23 cellular contexts compared by ENCODE assay signal in the genomic region with DNA sequence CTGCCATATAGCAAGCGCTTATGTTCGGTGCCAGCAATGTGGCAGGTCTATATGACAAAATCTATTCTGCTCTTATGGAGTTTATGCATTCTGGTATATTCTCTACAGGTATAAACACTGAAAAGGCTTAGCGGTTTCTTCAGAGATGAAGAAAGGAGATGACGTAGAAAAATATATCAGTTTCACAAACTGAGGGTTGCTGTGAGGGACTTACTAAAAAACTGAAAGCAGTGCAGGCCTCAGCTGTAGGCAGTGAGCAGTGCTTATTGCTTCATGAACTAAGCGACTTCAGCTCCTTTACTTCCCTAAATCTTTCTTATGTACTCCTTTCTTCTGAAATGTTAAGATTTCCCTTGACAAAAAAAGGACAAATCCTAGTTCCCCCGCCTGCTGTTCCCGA. TPM values are rescaled to one million over a fixed set of nuclear protein-coding genes. Genes with fewer than 3 reads are reported as not detected.
DNase-seq lines count a peak whose midpoint lies in the region; ATAC-seq and TF ChIP-seq lines count a peak whose summit lies in the region.
"Had no signal": no experiment of that assay in that cellular context is flagged by ENCODE, and none has a peak within 500 bp of the region (broad histone marks: within the 10 kb centered on the region; RNA-seq: fewer than 3 reads in every experiment).

No MANE protein-coding gene starts in this region.

- WGBS in sigmoid colon, 2 donors: 92 to 93% methylated on average over 7 of the region's 7 CpGs

- no peaks in the 10 kb centered on the region for H3K9me3 Mint-ChIP-seq in MCF 10A (ENCODE audit: unreplicated experiment)
- no peaks in the 10 kb centered on the region for H3K9me3 Mint-ChIP-seq in stimulated activated memory B cell treated with anti-CD40 and anti-IgM and Interleukin-4, amounts not matched to agents 10 μg/mL and 1 μg/mL and 100 μg/mL, for 72 hours
- no peaks in the 10 kb centered on the region for H3K9me3 Mint-ChIP-seq in activated T-cell treated with anti-CD3 and anti-CD28 coated beads, Interleukin-2, amount 50 U/mL, for 72 hours
- H3K9me3 Mint-ChIP-seq: activated CD4-positive, alpha-beta memory T cell treated with anti-CD3 and anti-CD28 coated beads for 36 hours; natural killer cell had no signal

- intact Hi-C loops in MCF 10A (cut with micrococcal nuclease): no loop called here
- intact Hi-C loops in breast epithelium (cut with DNase I; ENCODE audit: low total_unique reads): no loop called here
- intact Hi-C loops in sigmoid colon (cut with DNase I): loop anchor here (10.0 kb wide), 2 partner anchors 77 to 187 kb away; partner anchors contain the start of genes GPRC5A and HEBP1

- H3K27me3 Mint-ChIP-seq in MCF 10A (ENCODE audit: insufficient read depth, unreplicated experiment): no peaks in the 10 kb centered on the region
- H3K27me3 Mint-ChIP-seq in stimulated activated memory B cell treated with anti-CD40 and anti-IgM and Interleukin-4, amounts not matched to agents 10 μg/mL and 1 μg/mL and 100 μg/mL, for 72 hours: no peaks in the 10 kb centered on the region
- H3K27me3 Mint-ChIP-seq in activated T-cell treated with anti-CD3 and anti-CD28 coated beads, Interleukin-2, amount 50 U/mL, for 72 hours (ENCODE audit: low read depth): no peaks in the 10 kb centered on the region
- H3K27me3 Mint-ChIP-seq: activated CD4-positive, alpha-beta memory T cell treated with anti-CD3 and anti-CD28 coated beads for 36 hours; T-helper 17 cell had no signal

- BruUV-seq in MCF 10A (replicated peaks; lab: Mats Ljungman, UMichigan): no TSS peak

- peak overlapping the region; percentile 71 for H3K27ac Mint-ChIP-seq in MCF 10A (ENCODE audit: low read depth, unreplicated experiment)
- H3K27ac Mint-ChIP-seq in stimulated activated memory B cell treated with anti-CD40 and anti-IgM and Interleukin-4, amounts not matched to agents 10 μg/mL and 1 μg/mL and 100 μg/mL, for 72 hours: peak overlapping the region; percentile 60
- no peak overlapping the region for H3K27ac Mint-ChIP-seq in activated T-cell treated with anti-CD3 and anti-CD28 coated beads, Interleukin-2, amount 50 U/mL, for 72 hours
- H3K27ac Mint-ChIP-seq: activated CD4-positive, alpha-beta memory T cell treated with anti-CD3 and anti-CD28 coated beads for 36 hours; natural killer cell; T-helper 17 cell had no signal

- H3K36me3 ChIP-seq in breast epithelium (no peaks in the 10 kb centered on the region), sigmoid colon (peaks cover 3 to 26% (median 10%) of the 10 kb centered on the region in 4 donors)
- H3K36me3 ChIP-seq: uterus had no signal

- peaks cover 10 to 24% of the 10 kb centered on the region in 2 donors for H3K4me1 ChIP-seq in breast epithelium
- peaks cover 0 to 55% (median 53%) of the 10 kb centered on the region in 4 donors for H3K4me1 ChIP-seq in sigmoid colon
- H3K4me1 ChIP-seq: BE2C had no signal

- H3K4me1 Mint-ChIP-seq in MCF 10A (ENCODE audit: insufficient read depth, unreplicated experiment): peaks cover 46% of the 10 kb centered on the region
- H3K4me1 Mint-ChIP-seq in stimulated activated memory B cell treated with anti-CD40 and anti-IgM and Interleukin-4, amounts not matched to agents 10 μg/mL and 1 μg/mL and 100 μg/mL, for 72 hours: peaks cover 71% of the 10 kb centered on the region
- H3K4me1 Mint-ChIP-seq in activated T-cell treated with anti-CD3 and anti-CD28 coated beads, Interleukin-2, amount 50 U/mL, for 72 hours (ENCODE audit: low read depth): peaks cover 74% of the 10 kb centered on the region

- CTCF ChIA-PET in MCF 10A (lab: Yijun Ruan, JAX): interaction anchor here (0.6 to 1.6 kb wide), 4 partner anchors 19 to 226 kb away, joined by 3 to 8 read pairs (median 4); no protein-coding TSS in a partner anchor

- TF ChIP-seq EP300 in sigmoid colon (IDR thresholded peaks at IDR 0.05): no peak

- no peak overlapping the region for H3K4me3 Mint-ChIP-seq in MCF 10A (ENCODE audit: unreplicated experiment)
- H3K4me3 Mint-ChIP-seq in stimulated activated memory B cell treated with anti-CD40 and anti-IgM and Interleukin-4, amounts not matched to agents 10 μg/mL and 1 μg/mL and 100 μg/mL, for 72 hours: no peak overlapping the region
- H3K4me3 Mint-ChIP-seq in activated T-cell treated with anti-CD3 and anti-CD28 coated beads, Interleukin-2, amount 50 U/mL, for 72 hours: no peak overlapping the region
- H3K4me3 Mint-ChIP-seq: activated CD4-positive, alpha-beta memory T cell treated with anti-CD3 and anti-CD28 coated beads for 36 hours; natural killer cell; T-helper 17 cell had no signal

- H3K4me3 ChIP-seq in breast epithelium (no peak overlapping the region), sigmoid colon (no peak overlapping the region)
- H3K4me3 ChIP-seq: pancreas, right lobe of liver, SJSA1, uterus had no signal

- ATAC-seq in HG02798 (IDR thresholded peaks at IDR 0.05; ENCODE audit: poor library complexity, unreplicated experiment): peak; percentile 57
- ATAC-seq in stimulated activated memory B cell treated with anti-CD40 and anti-IgM and Interleukin-4, amounts not matched to agents 10 μg/mL and 1 μg/mL and 100 μg/mL, for 72 hours: no peak
- no peak for ATAC-seq in activated T-cell treated with anti-CD3 and anti-CD28 coated beads, Interleukin-2, amount 50 U/mL, for 72 hours (replicated peaks in 1 of 2)
- ATAC-seq: HepG2, left lobe of liver, natural killer cell, pancreas, PC-3, right lobe of liver, T-helper 17 cell had no signal

- DNase-seq in MCF 10A (ENCODE audit: unreplicated experiment): no peak
- DNase-seq in breast epithelium (ENCODE audit: low spot score in 2 of 2): no peak
- peak; percentile 86 for DNase-seq in MV-4-11 (lab: John Stamatoyannopoulos, UW)
- DNase-seq in NCI-H345 (lab: John Stamatoyannopoulos, UW): no peak
- DNase-seq in activated T-cell treated with anti-CD3 and anti-CD28 coated beads, Interleukin-2, amount 50 U/mL, for 72 hours: no peak
- no peak for DNase-seq in sigmoid colon
- DNase-seq: activated CD4-positive, alpha-beta memory T cell treated with anti-CD3 and anti-CD28 coated beads for 36 hours; activated T-cell treated with anti-CD3 and anti-CD28 coated beads for 4 hours; BE2C; cortex of kidney; head of caudate nucleus; natural killer cell; pancreas; PC-3; right lobe of liver; stimulated activated CD4-positive, alpha-beta T cell treated with anti-CD3 and anti-CD28 coated beads, Interleukin-15, amount 100 ng/mL, for 24 hours; T-helper 17 cell; uterus had no signal

- no peaks in the 10 kb centered on the region for H3K9me3 ChIP-seq in breast epithelium
- no peaks in the 10 kb centered on the region for H3K9me3 ChIP-seq in sigmoid colon
- H3K9me3 ChIP-seq: BE2C, pancreas, right lobe of liver, SJSA1, uterus had no signal

- POLR2A ChIA-PET in MCF 10A (lab: Yijun Ruan, JAX): interaction anchor here (0.6 to 1.6 kb wide), 5 partner anchors 12 to 653 kb away, joined by 3 to 6 read pairs (median 3); no protein-coding TSS in a partner anchor

- peaks cover 65% of the 10 kb centered on the region for H3K36me3 Mint-ChIP-seq in MCF 10A (ENCODE audit: insufficient read depth, unreplicated experiment)
- H3K36me3 Mint-ChIP-seq in stimulated activated memory B cell treated with anti-CD40 and anti-IgM and Interleukin-4, amounts not matched to agents 10 μg/mL and 1 μg/mL and 100 μg/mL, for 72 hours: peaks cover 55% of the 10 kb centered on the region
- H3K36me3 Mint-ChIP-seq in activated T-cell treated with anti-CD3 and anti-CD28 coated beads, Interleukin-2, amount 50 U/mL, for 72 hours (ENCODE audit: insufficient read depth in 2 of 2): peaks cover 13 to 42% of the 10 kb centered on the region in 2 donors

- TF ChIP-seq POLR2A in breast epithelium (IDR thresholded peaks at IDR 0.05) (no peak), sigmoid colon (IDR thresholded peaks at IDR 0.05) (no peak)

- TF ChIP-seq CTCF in MCF 10A (IDR thresholded peaks at IDR 0.05; ENCODE audit: unreplicated experiment) (no peak), breast epithelium (IDR thresholded peaks at IDR 0.05) (no peak), sigmoid colon (IDR thresholded peaks at IDR 0.05) (no peak)

- H3K27me3 ChIP-seq in breast epithelium: no peaks in the 10 kb centered on the region
- no peaks in the 10 kb centered on the region for H3K27me3 ChIP-seq in sigmoid colon
- H3K27me3 ChIP-seq: BE2C, pancreas, right lobe of liver, SJSA1, uterus had no signal

- H3K27ac ChIP-seq in breast epithelium (no peak overlapping the region), sigmoid colon (no peak overlapping the region)
- H3K27ac ChIP-seq: pancreas, right lobe of liver, SJSA1, uterus had no signal

RNA-seq across cellular contexts. Expression of gene DDX47, which starts 4.5 kb away (rescaled TPM):
- total RNA-seq in MCF 10A (2022): 47.0 and 47.7 TPM in 2 replicates
- 10 to 100 TPM; 44.8 to 81.1 (median 60.0) TPM for total RNA-seq in breast epithelium
- 10 to 100 TPM; 58.2 to 67.8 TPM for total RNA-seq in activated T-cell treated with anti-CD3 and anti-CD28 coated beads, Interleukin-2, amount 50 U/mL, for 72 hours
- 10 to 100 TPM; 42.9 to 56.9 (median 49.7) TPM for total RNA-seq in sigmoid colon
- polyA plus RNA-seq in sigmoid colon: 10 to 100 TPM; 22.8 to 33.3 (median 26.1) TPM

RNA-seq across cellular contexts. Expression of gene APOLD1, which starts 32.2 kb away (rescaled TPM):
- total RNA-seq in MCF 10A (2022): 8.0 and 8.2 TPM in 2 replicates
- 100 to 1,000 TPM in 1 of 3 donors, 10 to 100 TPM in 2; 26.7 to 236 (median 41.4) TPM for total RNA-seq in breast epithelium
- total RNA-seq in activated T-cell treated with anti-CD3 and anti-CD28 coated beads, Interleukin-2, amount 50 U/mL, for 72 hours: 10 to 100 TPM; 10.4 to 12.8 TPM
- 10 to 100 TPM; 13.9 to 24.8 (median 19.9) TPM for total RNA-seq in sigmoid colon
- polyA plus RNA-seq in sigmoid colon: 1 to 10 TPM in 2 of 3 donors, under 1 TPM in 1; 0.46 to 8.0 (median 6.0) TPM
